Comparison of ENCODE assay signal across 8 cellular contexts in genomic region chr7:26101471-26102151, GRCh38. TPM values are rescaled to one million over a fixed set of nuclear protein-coding genes. Genes with fewer than 3 reads are reported as not detected.
DNase-seq lines count a peak whose midpoint lies in the region; ATAC-seq and TF ChIP-seq lines count a peak whose summit lies in the region.

No MANE protein-coding gene starts in this region.

- peaks cover 30% of the 10 kb centered on the region for H3K4me1 Mint-ChIP-seq in neural crest cell

- no peak overlapping the region for H3K9ac ChIP-seq in Karpas-422 (ENCODE audit: low read length)
- H3K9ac ChIP-seq in SK-N-SH: no peak overlapping the region

- 29 to 41% methylated on average over 13 of the region's 13 CpGs for WGBS in body of pancreas, 2 donors
- 56% methylated on average over 13 of the region's 13 CpGs for WGBS in SK-N-SH (ENCODE audit: low lambda C conversion rate)

- H3K9me2 ChIP-seq in Karpas-422 (replicated peaks; ENCODE audit: insufficient read depth, low read length): no peaks in the 10 kb centered on the region
- no peaks in the 10 kb centered on the region for H3K9me2 ChIP-seq in SK-N-SH

- no peaks in the 10 kb centered on the region for H4K20me1 ChIP-seq in Karpas-422 (ENCODE audit: insufficient read depth, low read depth, low read length)
- H4K20me1 ChIP-seq in SK-N-SH (ENCODE audit: insufficient read depth): no peaks in the 10 kb centered on the region

- H3K9me3 ChIP-seq in body of pancreas (no peaks in the 10 kb centered on the region), Karpas-422 (ENCODE audit: low read length) (no peaks in the 10 kb centered on the region), SK-N-SH (no peaks in the 10 kb centered on the region)

- H3K27ac Mint-ChIP-seq in neural crest cell (ENCODE audit: unreplicated experiment): peak overlapping the region; percentile 98

- H3K79me2 ChIP-seq in Karpas-422 (ENCODE audit: low read length): no peaks in the 10 kb centered on the region
- no peaks in the 10 kb centered on the region for H3K79me2 ChIP-seq in SK-N-SH (ENCODE audit: insufficient read depth)

- H3K4me3 Mint-ChIP-seq in neural crest cell: peak overlapping the region; percentile 84

- no peaks in the 10 kb centered on the region for H3F3A ChIP-seq in SK-N-SH (replicated peaks; ENCODE audit: insufficient read depth)

- peak overlapping the region in 2 of 4 donors; percentile 50 to 75 for H3K27ac ChIP-seq in body of pancreas
- H3K27ac ChIP-seq in Karpas-422 (ENCODE audit: low read length): no peak overlapping the region
- H3K27ac ChIP-seq in SK-N-SH (ENCODE audit: low read depth in 2 of 2, low read length in 1 of 2): no peak overlapping the region

- no peaks in the 10 kb centered on the region for H3K27me3 Mint-ChIP-seq in neural crest cell (ENCODE audit: low read depth)

- H3K36me3 ChIP-seq in body of pancreas (replicated peaks in 1 of 2; ENCODE audit: insufficient read depth in 1 of 2, low read depth in 2 of 2) (no peaks in the 10 kb centered on the region), Karpas-422 (ENCODE audit: insufficient read depth, low read length) (no peaks in the 10 kb centered on the region), SK-N-SH (replicated peaks in 1 of 2; ENCODE audit: control insufficient read depth in 1 of 2, insufficient read depth in 2 of 2, low read length in 1 of 2) (no peaks in the 10 kb centered on the region)

- H3K36me3 Mint-ChIP-seq in neural crest cell (ENCODE audit: low read depth): no peaks in the 10 kb centered on the region

- POLR2A ChIA-PET in SK-N-SH (lab: Yijun Ruan, JAX): no interaction called here

- H3K4me2 ChIP-seq in Karpas-422 (ENCODE audit: low read depth, low read length, poor library complexity, severe bottlenecking) (no peak overlapping the region), SK-N-SH (no peak overlapping the region)

- DNase-seq in GM12865 (ENCODE audit: low read depth): peak; percentile 75
- DNase-seq in body of pancreas: peak in 1 of 4 donors; percentile 54
- DNase-seq in neural crest cell (ENCODE audit: low read depth, low spot score): peak; percentile 16
- no peak for DNase-seq in Karpas-422
- DNase-seq in SK-N-SH: no peak
- DNase-seq in foreskin fibroblast: no peak

- ATAC-seq in HG03280 (IDR thresholded peaks at IDR 0.05; ENCODE audit: unreplicated experiment) (peak; percentile 54), body of pancreas (peak; percentile 24), GM18519 (IDR thresholded peaks at IDR 0.05; ENCODE audit: low FRiP score, unreplicated experiment) (no peak)

- H3K4me1 ChIP-seq in body of pancreas: peaks cover 11% of the 10 kb centered on the region
- H3K4me1 ChIP-seq in Karpas-422 (ENCODE audit: low read length): no peaks in the 10 kb centered on the region
- no peaks in the 10 kb centered on the region for H3K4me1 ChIP-seq in SK-N-SH (ENCODE audit: control insufficient read depth in 1 of 2, insufficient read depth in 2 of 2, low read depth in 1 of 2, low read length in 1 of 2)

- no peaks in the 10 kb centered on the region for H3K9me3 Mint-ChIP-seq in neural crest cell

- intact Hi-C loops in body of pancreas (cut with DNase I): no loop called here

- peak in 1 of 3 donors; percentile 38 for TF ChIP-seq POLR2A in body of pancreas (IDR thresholded peaks at IDR 0.05)

- no peak overlapping the region for H2AFZ ChIP-seq in Karpas-422 (ENCODE audit: low read length)
- no peak overlapping the region for H2AFZ ChIP-seq in SK-N-SH (ENCODE audit: low read depth)

- TF ChIP-seq EP300 in SK-N-SH (IDR thresholded peaks at IDR 0.05; ENCODE audit: borderline replicate concordance in 1 of 2, low read depth in 1 of 2, low read length in 1 of 2): no peak

- CTCF ChIA-PET in SK-N-SH (lab: Yijun Ruan, JAX): interaction anchor here (1.2 to 6.3 kb wide), 2 partner anchors 10 to 264 kb away, joined by 5 to 47 read pairs; no protein-coding TSS in a partner anchor

- H3K4me3 ChIP-seq in GM12865 (ENCODE audit: low read depth, low read length) (peak overlapping the region; percentile 82), body of pancreas (no peak overlapping the region), Karpas-422 (ENCODE audit: low read length) (no peak overlapping the region), SK-N-SH (ENCODE audit: low read depth in 2 of 2, low read length in 1 of 2) (no peak overlapping the region), foreskin fibroblast (ENCODE audit: low read depth in 1 of 2, low read length in 2 of 2) (no peak overlapping the region)

- no peak for TF ChIP-seq RAD21 in SK-N-SH (IDR thresholded peaks at IDR 0.05; ENCODE audit: low read length)

- H3K27me3 ChIP-seq in body of pancreas: no peaks in the 10 kb centered on the region
- no peaks in the 10 kb centered on the region for H3K27me3 ChIP-seq in Karpas-422 (ENCODE audit: low read length)
- no peaks in the 10 kb centered on the region; the same call in 1 of the 2 replicates for H3K27me3 ChIP-seq in SK-N-SH (ENCODE audit: insufficient read depth)

- no peak for TF ChIP-seq CTCF in GM12865 (IDR thresholded peaks at IDR 0.05; ENCODE audit: insufficient read depth, low read depth, low read length, missing control alignments)
- TF ChIP-seq CTCF in body of pancreas (IDR thresholded peaks at IDR 0.05): no peak
- TF ChIP-seq CTCF in neural crest cell (conservative IDR thresholded peaks at IDR 0.05): no peak
- no peak for TF ChIP-seq CTCF in SK-N-SH (IDR thresholded peaks at IDR 0.05)
- no peak for TF ChIP-seq CTCF in foreskin fibroblast (IDR thresholded peaks at IDR 0.05; ENCODE audit: low read depth, low read length)

TF ChIP-seq in SK-N-SH, 30 proteins besides CTCF, POLR2A, EP300 and RAD21 (continues in another document):
- TF ChIP-seq POLR2AphosphoS5 (IDR thresholded peaks at IDR 0.05; ENCODE audit: low read depth, low read length) (no peak), FOSL2 (IDR thresholded peaks at IDR 0.05; ENCODE audit: borderline replicate concordance, low read depth) (no peak), RXRA (IDR thresholded peaks at IDR 0.05; ENCODE audit: borderline replicate concordance, low read depth) (no peak), MAX (IDR thresholded peaks at IDR 0.05; ENCODE audit: low read depth) (no peak), SMC3 (IDR thresholded peaks at IDR 0.05; ENCODE audit: low read depth, low read length) (no peak), EZH2phosphoT487 (IDR thresholded peaks at IDR 0.05; ENCODE audit: borderline replicate concordance, low read depth) (no peak), REST (IDR thresholded peaks at IDR 0.05; ENCODE audit: low read depth, low read length) (no peak), ZBTB33 (IDR thresholded peaks at IDR 0.05; ENCODE audit: borderline replicate concordance, low read depth) (no peak), FOXM1 (IDR thresholded peaks at IDR 0.05; ENCODE audit: low read depth) (no peak), GATA2 (CRISPR knock-in tag; IDR thresholded peaks at IDR 0.05) (no peak), NFIC (IDR thresholded peaks at IDR 0.05; ENCODE audit: borderline replicate concordance) (no peak), YY1 (IDR thresholded peaks at IDR 0.05; ENCODE audit: low read depth) (no peak), RCOR1 (IDR thresholded peaks at IDR 0.05; ENCODE audit: low read length) (no peak), JUND (IDR thresholded peaks at IDR 0.05) (no peak), TCF12 (IDR thresholded peaks at IDR 0.05) (no peak)

RNA-seq across cellular contexts. Expression of gene NFE2L3, which starts 50.4 kb away (rescaled TPM):
- total RNA-seq in body of pancreas (1 to 10 TPM; 4.9 to 6.6 TPM), neural crest cell (2.4 and 3.5 TPM in 2 replicates)
- total RNA-seq in Karpas-422 (2014; rRNA removed; shearing (Covaris generic); ENCODE audit: low replicate concordance): not detected in 2 replicates
- 36.1 and 50.8 TPM in 2 replicates for polyA plus RNA-seq in SK-N-SH (2012; rRNA removed)
- polyA plus RNA-seq in SK-N-SH (2012; cell fraction: cytosol; rRNA removed): 50.3 and 55.0 TPM in 2 replicates
- polyA plus RNA-seq in SK-N-SH (2012; cell fraction: nucleus; rRNA removed): 20.3 and 41.3 TPM in 2 replicates

Comparison
In these comparisons a context has a peak if more than half of its experiments do, and no peak if none do; other contexts are left out.
1. DNase-seq: peak in GM12865 (single experiment) and neural crest cell (single experiment); none in Karpas-422 (single experiment), SK-N-SH (single experiment) and foreskin fibroblast (0 of 2).